ENCODE assay signal across 16 cellular contexts in the genomic region with DNA sequence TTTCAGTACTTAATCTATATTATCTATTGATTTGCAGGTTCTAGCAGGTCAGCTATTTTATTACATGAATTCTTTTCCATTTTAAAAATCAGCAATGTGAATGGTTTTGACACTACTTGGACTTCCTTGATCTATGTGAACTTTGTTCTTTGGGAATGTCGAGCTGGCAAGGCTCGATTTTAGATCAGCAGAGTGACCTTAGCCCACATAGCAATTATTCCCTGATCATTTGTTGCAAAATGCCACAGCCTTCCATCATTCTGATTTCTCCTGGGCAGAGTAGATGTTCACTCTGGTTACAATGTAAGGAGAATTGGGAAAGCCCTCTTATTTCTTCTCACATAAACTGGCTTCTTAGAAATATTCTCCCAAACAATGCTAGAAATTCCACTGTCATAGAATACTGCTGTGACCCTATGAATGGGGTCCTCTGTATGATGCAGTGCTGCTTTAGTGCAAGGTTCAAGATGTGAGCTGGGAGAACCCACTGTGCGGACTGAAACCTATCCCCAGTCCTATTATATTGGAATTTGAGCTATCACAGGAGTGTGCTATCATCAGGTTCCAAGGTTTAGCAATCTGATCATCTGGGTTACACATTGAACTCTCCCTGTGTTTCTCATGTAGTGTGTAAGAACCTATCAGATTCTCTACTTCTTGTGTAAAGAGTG. TPM values are rescaled to one million over a fixed set of nuclear protein-coding genes. Genes with fewer than 3 reads are reported as not detected.
DNase-seq lines count a peak whose midpoint lies in the region; ATAC-seq and TF ChIP-seq lines count a peak whose summit lies in the region.
"Had no signal": no experiment of that assay in that cellular context is flagged by ENCODE, and none has a peak within 500 bp of the region (broad histone marks: within the 10 kb centered on the region; RNA-seq: fewer than 3 reads in every experiment).

No MANE protein-coding gene starts in this region.

- TF ChIP-seq CTCF in Peyer's patch (IDR thresholded peaks at IDR 0.05) (no peak), right lobe of liver (IDR thresholded peaks at IDR 0.05) (no peak)

- H3K4me1 ChIP-seq in Peyer's patch (peaks cover 0 to 33% (median 7%) of the 10 kb centered on the region in 4 donors), right lobe of liver (peaks cover 0 to 58% (median 19%) of the 10 kb centered on the region in 4 donors), subcutaneous abdominal adipose tissue (ENCODE audit: control insufficient read depth in 5 of 5, insufficient read depth in 5 of 5, low read length in 5 of 5) (peaks cover 0 to 19% (median 5%) of the 10 kb centered on the region in 5 donors)
- H3K4me1 ChIP-seq: A549, Caco-2 had no signal

- no peaks in the 10 kb centered on the region for H3K36me3 ChIP-seq in Peyer's patch
- no peaks in the 10 kb centered on the region for H3K36me3 ChIP-seq in right lobe of liver
- H3K36me3 ChIP-seq in subcutaneous abdominal adipose tissue (ENCODE audit: control insufficient read depth in 5 of 5, insufficient read depth in 5 of 5, low read length in 5 of 5): no peaks in the 10 kb centered on the region

- H3K9me3 ChIP-seq in Peyer's patch: no peaks in the 10 kb centered on the region
- no peaks in the 10 kb centered on the region for H3K9me3 ChIP-seq in right lobe of liver
- no peaks in the 10 kb centered on the region for H3K9me3 ChIP-seq in subcutaneous abdominal adipose tissue (ENCODE audit: control insufficient read depth in 5 of 5, low read length in 5 of 5)
- H3K9me3 ChIP-seq: A549, Caco-2 had no signal

- peak in 1 of 3 donors; percentile 73 for DNase-seq in Peyer's patch
- no peak for DNase-seq in left colon
- DNase-seq in right lobe of liver: peak in 1 of 3 donors; percentile 68
- DNase-seq in effector CD8-positive, alpha-beta T cell (lab: John Stamatoyannopoulos, UW): no peak
- DNase-seq in GDM1 (lab: John Stamatoyannopoulos, UW): no peak
- no peak for DNase-seq in stimulated activated CD4-positive, alpha-beta T cell treated with anti-CD3 and anti-CD28 coated beads, Interleukin-4, amount 100 ng/mL, for 1 hour
- DNase-seq: AML-193; Caco-2; CD4-positive, alpha-beta T cell; GM23248; HCEC 1CT had no signal

- H3K4me3 ChIP-seq in Peyer's patch (no peak overlapping the region), right lobe of liver (no peak overlapping the region), subcutaneous abdominal adipose tissue (ENCODE audit: low read depth in 1 of 5, low read length in 5 of 5) (no peak overlapping the region)
- H3K4me3 ChIP-seq: A549, GM23248 had no signal

- no peak overlapping the region for H3K9ac ChIP-seq in subcutaneous abdominal adipose tissue (ENCODE audit: low read length in 5 of 5)
- H3K9ac ChIP-seq: GM23248 had no signal

- intact Hi-C loops in left colon (cut with DNase I, micrococcal nuclease): no loop called here
- intact Hi-C loops in right lobe of liver (cut with DNase I): no loop called here

- H3K27me3 ChIP-seq in Peyer's patch (no peaks in the 10 kb centered on the region), right lobe of liver (no peaks in the 10 kb centered on the region), subcutaneous abdominal adipose tissue (ENCODE audit: control insufficient read depth in 5 of 5, insufficient read depth in 4 of 5, low read length in 5 of 5) (no peaks in the 10 kb centered on the region)

- 13% methylated on average over 3 of the region's 3 CpGs for WGBS in right lobe of liver (ENCODE audit: insufficient coverage, low coverage, low lambda C conversion rate, missing lambda C conversion rate)

- ATAC-seq in left colon: peak; percentile 54
- peak; percentile 48 to 70 (median 60) for ATAC-seq in right lobe of liver
- no peak for ATAC-seq in HG02970 (IDR thresholded peaks at IDR 0.05; ENCODE audit: low FRiP score, unreplicated experiment)
- ATAC-seq: A549 had no signal

- peak overlapping the region in 3 of 4 donors; percentile 17 to 87 (median 83) for H3K27ac ChIP-seq in Peyer's patch
- peak overlapping the region; percentile 54 to 94 (median 67) for H3K27ac ChIP-seq in right lobe of liver
- H3K27ac ChIP-seq in subcutaneous abdominal adipose tissue (ENCODE audit: low read depth, low read length): peak overlapping the region; percentile 35
- H3K27ac ChIP-seq: 22Rv1, A549, C4-2B, GM23248 had no signal

- TF ChIP-seq POLR2A in Peyer's patch (IDR thresholded peaks at IDR 0.05) (peak in 1 of 2 donors; percentile 16), right lobe of liver (IDR thresholded peaks at IDR 0.05) (peak; percentile 38)

RNA-seq across cellular contexts. Expression of gene GDA, which starts 15.7 kb away (rescaled TPM):
- total RNA-seq in Peyer's patch: 100 to 1,000 TPM in 3 of 4 donors, 10 to 100 TPM in 1; 14.0 to 291 (median 273) TPM
- 10 to 100 TPM; 35.3 to 44.7 TPM for total RNA-seq in left colon
- 10 to 100 TPM; 26.8 to 69.6 (median 45.3) TPM for total RNA-seq in right lobe of liver
- total RNA-seq: CD4-positive, alpha-beta T cell; GM23248 had no signal
